In genomic region chr22:36252754-36253522, GRCh38 we compare ENCODE assay signal across 1 cellular context.
TF ChIP-seq lines count a peak whose summit lies in the region.

TSS of gene APOL1 (plus strand) at chr22:36253133. CDS start at chr22:36254956, 1,823 bp downstream.

TF ChIP-seq in H1, 55 proteins besides CTCF, POLR2A, EP300 and RAD21:
- TF ChIP-seq RFX5 (IDR thresholded peaks at IDR 0.05; ENCODE audit: borderline replicate concordance, low read depth, low read length) (no peak), BACH1 (IDR thresholded peaks at IDR 0.05; ENCODE audit: low read length) (no peak), SIRT6 (IDR thresholded peaks at IDR 0.05; ENCODE audit: low read length) (no peak), RXRA (IDR thresholded peaks at IDR 0.05; ENCODE audit: insufficient read depth, low read depth, low read length) (no peak), NANOG (IDR thresholded peaks at IDR 0.05; ENCODE audit: insufficient read depth, low read depth, low read length, poor library complexity, severe bottlenecking) (no peak), SRF (IDR thresholded peaks at IDR 0.05; ENCODE audit: low read depth, low read length) (no peak), TAF7 (optimal IDR thresholded peaks at IDR 0.05; ENCODE audit: borderline replicate concordance, low read depth, low read length) (no peak), HDAC2 (IDR thresholded peaks at IDR 0.05; ENCODE audit: borderline replicate concordance in 1 of 2, low read depth in 2 of 2, low read length in 2 of 2) (no peak), SIX5 (IDR thresholded peaks at IDR 0.05; ENCODE audit: low read depth, low read length) (no peak), JUN (IDR thresholded peaks at IDR 0.05; ENCODE audit: low read depth, low read length) (no peak), SUZ12 (IDR thresholded peaks at IDR 0.05; ENCODE audit: low read length) (no peak), CBX5 (IDR thresholded peaks at IDR 0.05; ENCODE audit: low read depth, low read length) (no peak), KDM1A (IDR thresholded peaks at IDR 0.05; ENCODE audit: borderline replicate concordance, low read length) (no peak), KDM5A (IDR thresholded peaks at IDR 0.05; ENCODE audit: low read length) (no peak), GTF2F1 (IDR thresholded peaks at IDR 0.05; ENCODE audit: borderline replicate concordance, low read depth, low read length) (no peak), EGR1 (IDR thresholded peaks at IDR 0.05; ENCODE audit: borderline replicate concordance, low read depth, low read length) (no peak), RBBP5 (IDR thresholded peaks at IDR 0.05; ENCODE audit: borderline replicate concordance, low read depth, low read length) (no peak), SAP30 (IDR thresholded peaks at IDR 0.05; ENCODE audit: insufficient read depth, insufficient replicate concordance, low read length) (no peak), ATF3 (IDR thresholded peaks at IDR 0.05; ENCODE audit: insufficient read depth, low read depth, low read length) (no peak), USF2 (IDR thresholded peaks at IDR 0.05; ENCODE audit: low read length) (no peak)
TF ChIP-seq in H1: peak in this region for 0.
